ENCODE assay signal across 27 cellular contexts in genomic region chr19:33240181-33240771, GRCh38. TPM values are rescaled to one million over a fixed set of nuclear protein-coding genes. Genes with fewer than 3 reads are reported as not detected.
"Had no signal": no experiment of that assay in that cellular context is flagged by ENCODE, and none has a peak within 500 bp of the region (broad histone marks: within the 10 kb centered on the region; RNA-seq: fewer than 3 reads in every experiment).

No MANE protein-coding gene starts in this region.

- H3K36me3 ChIP-seq: left lung, pancreas, right atrium auricular region, suprapubic skin, tibial nerve had no signal

- DNase-seq: activated CD4-positive, alpha-beta T cell treated with anti-CD3 and anti-CD28 coated beads, Interleukin-2, amount 50 U/mL, for 4 hours; activated CD8-positive, alpha-beta memory T cell treated with anti-CD3 and anti-CD28 coated beads for 24 hours; activated CD8-positive, alpha-beta memory T cell treated with anti-CD3 and anti-CD28 coated beads, Interleukin-2, amount 50 U/mL, for 4 hours; activated naive CD4-positive, alpha-beta T cell treated with Interleukin-2 at 50 U/mL for 16 hours; activated naive CD8-positive, alpha-beta T cell treated with anti-CD3 and anti-CD28 coated beads for 36 hours; activated T-cell treated with anti-CD3 and anti-CD28 coated beads, Interleukin-2, amount 50 U/mL, for 24 hours; cortex of kidney; erythroblast; foreskin fibroblast; midbrain; stimulated activated CD4-positive, alpha-beta T cell treated with anti-CD3 and anti-CD28 coated beads, Interleukin-2, amount 100 ng/mL, for 24 hours; stimulated activated naive CD8-positive, alpha-beta T cell treated with anti-CD3 and anti-CD28 coated beads, Interleukin-15, amount 100 ng/mL, for 72 hours; T1000 had no signal

- H3K9me3 Mint-ChIP-seq: activated naive CD8-positive, alpha-beta T cell treated with anti-CD3 and anti-CD28 coated beads for 36 hours; activated T-cell treated with anti-CD3 and anti-CD28 coated beads, Interleukin-2, amount 50 U/mL, for 24 hours; central memory CD8-positive, alpha-beta T cell; nephron; stimulated activated effector memory CD8-positive, alpha-beta T cell treated with anti-CD3 and anti-CD28 coated beads, Interleukin-12 subunit alpha, Interleukin-12 subunit beta, amount 100 ng/mL, for 72 hours had no signal

- H3K27ac Mint-ChIP-seq: activated naive CD8-positive, alpha-beta T cell treated with anti-CD3 and anti-CD28 coated beads for 36 hours; activated T-cell treated with anti-CD3 and anti-CD28 coated beads, Interleukin-2, amount 50 U/mL, for 24 hours; activated T-helper 2 cell treated with anti-CD3 and anti-CD28 coated beads, Interferon-gamma antibody, Interleukin-2, Interleukin-4, amounts not matched to agents 10 μg/mL and 5 μg/mL and 100 μg/mL, durations not matched to agents 14 hours and 24 hours and 36 hours; nephron; stimulated activated naive CD8-positive, alpha-beta T cell treated with anti-CD3 and anti-CD28 coated beads, Interleukin-15, amount 100 ng/mL, for 72 hours; WTC11 had no signal

- H3K4me3 ChIP-seq: left lung, pancreas, psoas muscle, right atrium auricular region, suprapubic skin, tibial nerve had no signal

- H3K27me3 ChIP-seq: pancreas, right atrium auricular region, suprapubic skin had no signal

- H3K4me1 Mint-ChIP-seq: nephron had no signal

- H3K36me3 Mint-ChIP-seq: activated naive CD8-positive, alpha-beta T cell treated with anti-CD3 and anti-CD28 coated beads for 36 hours had no signal

- H3K9me3 ChIP-seq: pancreas, psoas muscle, right atrium auricular region, suprapubic skin, tibial nerve had no signal

- ATAC-seq: stimulated activated naive CD8-positive, alpha-beta T cell treated with anti-CD3 and anti-CD28 coated beads, Interleukin-15, amount 100 ng/mL, for 72 hours; WTC11 had no signal

- H3K27ac ChIP-seq: left lung, pancreas, psoas muscle, right atrium auricular region, suprapubic skin, tibial nerve had no signal

- H3K27me3 Mint-ChIP-seq: central memory CD8-positive, alpha-beta T cell had no signal

- H3K4me1 ChIP-seq: pancreas, psoas muscle, right atrium auricular region had no signal

- H3K4me3 Mint-ChIP-seq: activated naive CD8-positive, alpha-beta T cell treated with anti-CD3 and anti-CD28 coated beads for 36 hours; activated T-cell treated with anti-CD3 and anti-CD28 coated beads, Interleukin-2, amount 50 U/mL, for 24 hours; nephron; stimulated activated effector memory CD8-positive, alpha-beta T cell treated with anti-CD3 and anti-CD28 coated beads, Interleukin-12 subunit alpha, Interleukin-12 subunit beta, amount 100 ng/mL, for 72 hours; stimulated activated naive CD8-positive, alpha-beta T cell treated with anti-CD3 and anti-CD28 coated beads, Interleukin-15, amount 100 ng/mL, for 72 hours; WTC11 had no signal

RNA-seq across cellular contexts. Expression of gene SLC7A10, which starts 14.6 kb away (rescaled TPM):
- total RNA-seq: activated naive CD8-positive, alpha-beta T cell treated with anti-CD3 and anti-CD28 coated beads for 36 hours; activated T-helper 2 cell treated with anti-CD3 and anti-CD28 coated beads, Interferon-gamma antibody, Interleukin-2, Interleukin-4, amounts not matched to agents 10 μg/mL and 5 μg/mL and 100 μg/mL, durations not matched to agents 14 hours and 24 hours and 36 hours; fibroblast of lung; kidney epithelial cell; T-helper 1 cell treated with Interleukin-12 subunit alpha and Interleukin-12 subunit beta and Interleukin-4 antibody, amounts not matched to agents 30 ng/mL and 1 ng/mL, for 36 hours had no signal
- polyA plus RNA-seq: fibroblast of lung had no signal
